1 cellular context compared by ENCODE assay signal in the genomic region with DNA sequence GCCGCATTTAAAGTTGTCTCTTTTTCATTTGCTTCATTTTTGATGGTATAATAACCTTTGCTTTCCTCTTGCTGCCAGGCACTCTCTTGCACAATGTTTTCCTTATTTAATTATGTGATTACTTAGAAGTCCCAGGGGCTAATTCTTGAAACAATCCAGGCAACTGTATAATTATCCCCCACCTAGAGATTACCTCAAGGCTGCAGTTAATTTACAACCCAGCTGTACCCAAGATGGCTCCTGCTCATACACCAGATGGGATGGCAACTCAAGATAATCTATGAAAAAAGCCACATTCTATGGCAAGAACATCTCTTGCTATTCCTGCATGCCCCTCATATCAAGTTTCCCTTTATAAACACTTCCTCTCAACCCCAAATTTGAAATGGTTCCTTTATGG.
TF ChIP-seq lines count a peak whose summit lies in the region.

No MANE protein-coding gene starts in this region.

TF ChIP-seq in SK-N-SH, 30 proteins besides CTCF, POLR2A, EP300 and RAD21 (continued from another document):
- TF ChIP-seq, protein P1, sequence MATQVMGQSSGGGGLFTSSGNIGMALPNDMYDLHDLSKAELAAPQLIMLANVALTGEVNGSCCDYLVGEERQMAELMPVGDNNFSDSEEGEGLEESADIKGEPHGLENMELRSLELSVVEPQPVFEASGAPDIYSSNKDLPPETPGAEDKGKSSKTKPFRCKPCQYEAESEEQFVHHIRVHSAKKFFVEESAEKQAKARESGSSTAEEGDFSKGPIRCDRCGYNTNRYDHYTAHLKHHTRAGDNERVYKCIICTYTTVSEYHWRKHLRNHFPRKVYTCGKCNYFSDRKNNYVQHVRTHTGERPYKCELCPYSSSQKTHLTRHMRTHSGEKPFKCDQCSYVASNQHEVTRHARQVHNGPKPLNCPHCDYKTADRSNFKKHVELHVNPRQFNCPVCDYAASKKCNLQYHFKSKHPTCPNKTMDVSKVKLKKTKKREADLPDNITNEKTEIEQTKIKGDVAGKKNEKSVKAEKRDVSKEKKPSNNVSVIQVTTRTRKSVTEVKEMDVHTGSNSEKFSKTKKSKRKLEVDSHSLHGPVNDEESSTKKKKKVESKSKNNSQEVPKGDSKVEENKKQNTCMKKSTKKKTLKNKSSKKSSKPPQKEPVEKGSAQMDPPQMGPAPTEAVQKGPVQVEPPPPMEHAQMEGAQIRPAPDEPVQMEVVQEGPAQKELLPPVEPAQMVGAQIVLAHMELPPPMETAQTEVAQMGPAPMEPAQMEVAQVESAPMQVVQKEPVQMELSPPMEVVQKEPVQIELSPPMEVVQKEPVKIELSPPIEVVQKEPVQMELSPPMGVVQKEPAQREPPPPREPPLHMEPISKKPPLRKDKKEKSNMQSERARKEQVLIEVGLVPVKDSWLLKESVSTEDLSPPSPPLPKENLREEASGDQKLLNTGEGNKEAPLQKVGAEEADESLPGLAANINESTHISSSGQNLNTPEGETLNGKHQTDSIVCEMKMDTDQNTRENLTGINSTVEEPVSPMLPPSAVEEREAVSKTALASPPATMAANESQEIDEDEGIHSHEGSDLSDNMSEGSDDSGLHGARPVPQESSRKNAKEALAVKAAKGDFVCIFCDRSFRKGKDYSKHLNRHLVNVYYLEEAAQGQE (IDR thresholded peaks at IDR 0.05; ENCODE audit: low read depth, low read length): no peak
- no peak for TF ChIP-seq ZBTB33 (IDR thresholded peaks at IDR 0.05; ENCODE audit: borderline replicate concordance, low read depth)
- TF ChIP-seq NRF1 (IDR thresholded peaks at IDR 0.05; ENCODE audit: low read depth, low read length): no peak
- TF ChIP-seq TEAD4 (IDR thresholded peaks at IDR 0.05; ENCODE audit: borderline replicate concordance, insufficient read depth): 0 out of 2 replicates have a peak, but pooled peaks have one; percentile 25
